ENCODE assay signal across 9 cellular contexts in genomic region chr12:117580718-117581062, GRCh38.
DNase-seq lines count a peak whose midpoint lies in the region; ATAC-seq and TF ChIP-seq lines count a peak whose summit lies in the region.
"Had no signal": no experiment of that assay in that cellular context is flagged by ENCODE, and none has a peak within 500 bp of the region (broad histone marks: within the 10 kb centered on the region; RNA-seq: fewer than 3 reads in every experiment).

No MANE protein-coding gene starts in this region.

- H3K36me3 Mint-ChIP-seq in Caco-2 (ENCODE audit: insufficient read depth, unreplicated experiment) = no peaks in the 10 kb centered on the region
- no peaks in the 10 kb centered on the region for H3K36me3 Mint-ChIP-seq in activated T-helper 1 cell treated with anti-CD3 and anti-CD28 coated beads, Interleukin-12 subunit alpha, Interleukin-12 subunit beta, Interleukin-2, Interleukin-4 antibody, amounts not matched to agents 30 ng/mL and 10 ng/mL and 1 ng/mL, durations not matched to agents 14 hours and 24 hours and 36 hours (ENCODE audit: low read depth)

- H3K4me1 Mint-ChIP-seq in Caco-2 (ENCODE audit: low read depth, unreplicated experiment) = no peaks in the 10 kb centered on the region
- H3K4me1 Mint-ChIP-seq in activated T-helper 1 cell treated with anti-CD3 and anti-CD28 coated beads, Interleukin-12 subunit alpha, Interleukin-12 subunit beta, Interleukin-2, Interleukin-4 antibody, amounts not matched to agents 30 ng/mL and 10 ng/mL and 1 ng/mL, durations not matched to agents 14 hours and 24 hours and 36 hours (ENCODE audit: low read depth) = no peaks in the 10 kb centered on the region

- ATAC-seq in GM21360 (IDR thresholded peaks at IDR 0.05; ENCODE audit: unreplicated experiment) (peak; percentile 67), left lobe of liver (peak; percentile 35), GM18873 (IDR thresholded peaks at IDR 0.05; ENCODE audit: low FRiP score, unreplicated experiment) (no peak)

- no TSS peak for BruUV-seq in Caco-2 (replicated peaks; lab: Mats Ljungman, UMichigan)

- POLR2A ChIA-PET in Caco-2 (lab: Charles Lee) = no interaction called here

- no peak overlapping the region for H3K4me3 Mint-ChIP-seq in Caco-2 (ENCODE audit: unreplicated experiment)
- no peak overlapping the region for H3K4me3 Mint-ChIP-seq in activated T-helper 1 cell treated with anti-CD3 and anti-CD28 coated beads, Interleukin-12 subunit alpha, Interleukin-12 subunit beta, Interleukin-2, Interleukin-4 antibody, amounts not matched to agents 30 ng/mL and 10 ng/mL and 1 ng/mL, durations not matched to agents 14 hours and 24 hours and 36 hours

- peak; percentile 47 to 76 for DNase-seq in Caco-2
- peak; percentile 9 for DNase-seq in SK-N-DZ (ENCODE audit: low spot score)
- no peak for DNase-seq in left lobe of liver (ENCODE audit: low spot score)
- no peak for DNase-seq in activated T-helper 1 cell treated with anti-CD3 and anti-CD28 coated beads, Interleukin-12 subunit alpha, Interleukin-12 subunit beta, Interleukin-2, Interleukin-4 antibody, amounts not matched to agents 30 ng/mL and 10 ng/mL and 1 ng/mL, durations not matched to agents 14 hours and 24 hours and 36 hours (ENCODE audit: low spot score)
- DNase-seq in NCI-H345 (lab: John Stamatoyannopoulos, UW) = no peak
- DNase-seq in mucosa of gallbladder (ENCODE audit: low spot score) = no peak

- H3K27me3 ChIP-seq in Caco-2 (replicated peaks; ENCODE audit: control insufficient read depth, insufficient read depth, low read length) = no peaks in the 10 kb centered on the region
- H3K27me3 ChIP-seq: ovary had no signal

- H3K27ac Mint-ChIP-seq in Caco-2 (ENCODE audit: unreplicated experiment) = no peak overlapping the region
- H3K27ac Mint-ChIP-seq in activated T-helper 1 cell treated with anti-CD3 and anti-CD28 coated beads, Interleukin-12 subunit alpha, Interleukin-12 subunit beta, Interleukin-2, Interleukin-4 antibody, amounts not matched to agents 30 ng/mL and 10 ng/mL and 1 ng/mL, durations not matched to agents 14 hours and 24 hours and 36 hours = no peak overlapping the region

- CTCF ChIA-PET in Caco-2 (lab: Charles Lee) = no interaction called here

- H3K4me1 ChIP-seq in Caco-2 = no peaks in the 10 kb centered on the region

- no peaks in the 10 kb centered on the region for H3K36me3 ChIP-seq in Caco-2 (ENCODE audit: control insufficient read depth, insufficient read depth, low read length)
- H3K36me3 ChIP-seq: ovary had no signal

- H3K9me3 Mint-ChIP-seq in Caco-2 (ENCODE audit: unreplicated experiment) = no peaks in the 10 kb centered on the region
- H3K9me3 Mint-ChIP-seq in activated T-helper 1 cell treated with anti-CD3 and anti-CD28 coated beads, Interleukin-12 subunit alpha, Interleukin-12 subunit beta, Interleukin-2, Interleukin-4 antibody, amounts not matched to agents 30 ng/mL and 10 ng/mL and 1 ng/mL, durations not matched to agents 14 hours and 24 hours and 36 hours = no peaks in the 10 kb centered on the region

- intact Hi-C loops in Caco-2 (cut with micrococcal nuclease; ENCODE audit: unreplicated experiment) = no loop called here
- intact Hi-C loops in activated T-helper 1 cell treated with anti-CD3 and anti-CD28 coated beads, Interleukin-12 subunit alpha, Interleukin-12 subunit beta, Interleukin-2, Interleukin-4 antibody, amounts not matched to agents 30 ng/mL and 10 ng/mL and 1 ng/mL, durations not matched to agents 14 hours and 24 hours and 36 hours (cut with micrococcal nuclease) = no loop called here

- no peaks in the 10 kb centered on the region for H3K9me3 ChIP-seq in Caco-2
- H3K9me3 ChIP-seq: ovary had no signal

- peaks cover 5% of the 10 kb centered on the region for H3K27me3 Mint-ChIP-seq in Caco-2 (ENCODE audit: insufficient read depth, unreplicated experiment)
- H3K27me3 Mint-ChIP-seq in activated T-helper 1 cell treated with anti-CD3 and anti-CD28 coated beads, Interleukin-12 subunit alpha, Interleukin-12 subunit beta, Interleukin-2, Interleukin-4 antibody, amounts not matched to agents 30 ng/mL and 10 ng/mL and 1 ng/mL, durations not matched to agents 14 hours and 24 hours and 36 hours (ENCODE audit: insufficient read depth) = peaks cover 6% of the 10 kb centered on the region

- TF ChIP-seq CTCF in Caco-2 (IDR thresholded peaks at IDR 0.05; ENCODE audit: insufficient read depth in 1 of 2, low read depth in 1 of 2, low read length in 1 of 2, severe bottlenecking in 1 of 2, unreplicated experiment in 1 of 2) = no peak

- H3K4me3 ChIP-seq in Caco-2 (ENCODE audit: low read depth, low read length) = no peak overlapping the region
- H3K4me3 ChIP-seq: ovary had no signal

Comparison
In these comparisons a context has a peak if more than half of its experiments do, and no peak if none do; other contexts are left out.
1. DNase-seq: peak in Caco-2 (2 of 2) and SK-N-DZ (single experiment); none in left lobe of liver (single experiment), activated T-helper 1 cell treated with anti-CD3 and anti-CD28 coated beads, Interleukin-12 subunit alpha, Interleukin-12 subunit beta, Interleukin-2, Interleukin-4 antibody, amounts not matched to agents 30 ng/mL and 10 ng/mL and 1 ng/mL, durations not matched to agents 14 hours and 24 hours and 36 hours (single experiment), NCI-H345 (single experiment) and mucosa of gallbladder (single experiment).